Comparison of ENCODE assay signal across 2 cellular contexts in the genomic region with DNA sequence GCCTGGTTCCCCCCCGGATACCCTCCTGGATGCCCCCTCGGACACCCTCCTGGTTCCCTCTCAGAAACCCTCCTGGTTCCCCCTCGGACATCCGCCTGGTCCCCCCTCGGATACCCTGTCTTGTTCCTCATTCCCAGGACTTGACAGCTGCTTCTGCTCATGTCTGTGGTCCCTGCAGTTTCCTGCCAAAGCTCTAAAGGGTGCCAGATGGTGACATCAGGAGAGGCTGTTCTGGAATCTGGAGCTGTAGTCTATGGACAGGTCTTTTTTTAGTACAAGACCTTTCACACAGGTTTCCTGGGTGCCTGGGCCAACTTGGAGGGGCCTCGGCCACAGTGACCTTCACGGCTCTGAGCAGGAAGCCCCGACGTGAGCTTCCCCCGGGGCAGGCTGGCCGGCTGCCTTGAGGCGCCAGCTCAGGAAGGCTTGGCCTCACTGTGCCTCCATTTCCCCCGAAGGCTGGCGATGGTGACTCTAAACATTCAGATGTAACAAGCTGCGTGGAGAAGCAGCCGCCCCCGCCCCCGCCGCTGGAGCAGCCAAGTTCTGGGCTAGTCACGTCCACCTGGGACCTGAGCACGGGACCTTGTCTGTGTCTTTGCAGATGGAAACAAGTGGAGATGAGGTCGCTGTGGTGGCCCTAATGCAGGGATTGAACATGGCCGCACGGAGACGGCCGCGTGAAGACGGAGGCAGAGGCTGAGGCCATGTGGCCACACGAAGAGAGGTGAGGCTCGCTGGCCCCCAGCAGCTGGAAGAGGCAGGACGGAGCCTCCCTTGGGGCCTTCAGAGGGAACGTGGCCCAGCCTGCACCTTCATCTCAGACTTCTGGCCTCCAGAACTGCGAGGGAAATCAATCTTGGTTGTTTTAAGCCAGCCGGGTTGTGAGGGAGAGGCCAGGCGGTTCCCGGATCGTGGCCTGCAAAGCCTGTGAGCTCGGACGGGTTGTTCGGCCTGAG.
TF ChIP-seq lines count a peak whose summit lies in the region.

No MANE protein-coding gene starts in this region.

TF ChIP-seq in IMR-90, 13 proteins besides CTCF, POLR2A, EP300 and RAD21:
- TF ChIP-seq MAFK (IDR thresholded peaks at IDR 0.05; ENCODE audit: low read depth, low read length), result no peak
- TF ChIP-seq, protein P1, sequence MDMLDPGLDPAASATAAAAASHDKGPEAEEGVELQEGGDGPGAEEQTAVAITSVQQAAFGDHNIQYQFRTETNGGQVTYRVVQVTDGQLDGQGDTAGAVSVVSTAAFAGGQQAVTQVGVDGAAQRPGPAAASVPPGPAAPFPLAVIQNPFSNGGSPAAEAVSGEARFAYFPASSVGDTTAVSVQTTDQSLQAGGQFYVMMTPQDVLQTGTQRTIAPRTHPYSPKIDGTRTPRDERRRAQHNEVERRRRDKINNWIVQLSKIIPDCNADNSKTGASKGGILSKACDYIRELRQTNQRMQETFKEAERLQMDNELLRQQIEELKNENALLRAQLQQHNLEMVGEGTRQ (IDR thresholded peaks at IDR 0.05; ENCODE audit: low read depth, low read length), result no peak
- no peak for TF ChIP-seq CEBPB (IDR thresholded peaks at IDR 0.05; ENCODE audit: low read depth, low read length)
- TF ChIP-seq CHD1 (IDR thresholded peaks at IDR 0.05; ENCODE audit: low read depth, low read length), result no peak
- TF ChIP-seq FOS (IDR thresholded peaks at IDR 0.05; ENCODE audit: low read depth, low read length), result no peak
- TF ChIP-seq NFE2L2 (IDR thresholded peaks at IDR 0.05; ENCODE audit: low read depth, low read length), result no peak
- no peak for TF ChIP-seq RFX5 (IDR thresholded peaks at IDR 0.05; ENCODE audit: low read depth, low read length)
- TF ChIP-seq BHLHE40 (IDR thresholded peaks at IDR 0.05; ENCODE audit: low read depth, low read length), result no peak
- no peak for TF ChIP-seq SMC3 (IDR thresholded peaks at IDR 0.05; ENCODE audit: low read depth, low read length)
- no peak for TF ChIP-seq RCOR1 (IDR thresholded peaks at IDR 0.05; ENCODE audit: insufficient replicate concordance, low read length)
- TF ChIP-seq MXI1 (IDR thresholded peaks at IDR 0.05; ENCODE audit: borderline replicate concordance, low read depth, low read length), result no peak
- no peak for TF ChIP-seq MAZ (IDR thresholded peaks at IDR 0.05; ENCODE audit: borderline replicate concordance, low read depth, low read length)
- TF ChIP-seq, protein P2, sequence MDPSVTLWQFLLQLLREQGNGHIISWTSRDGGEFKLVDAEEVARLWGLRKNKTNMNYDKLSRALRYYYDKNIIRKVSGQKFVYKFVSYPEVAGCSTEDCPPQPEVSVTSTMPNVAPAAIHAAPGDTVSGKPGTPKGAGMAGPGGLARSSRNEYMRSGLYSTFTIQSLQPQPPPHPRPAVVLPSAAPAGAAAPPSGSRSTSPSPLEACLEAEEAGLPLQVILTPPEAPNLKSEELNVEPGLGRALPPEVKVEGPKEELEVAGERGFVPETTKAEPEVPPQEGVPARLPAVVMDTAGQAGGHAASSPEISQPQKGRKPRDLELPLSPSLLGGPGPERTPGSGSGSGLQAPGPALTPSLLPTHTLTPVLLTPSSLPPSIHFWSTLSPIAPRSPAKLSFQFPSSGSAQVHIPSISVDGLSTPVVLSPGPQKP (IDR thresholded peaks at IDR 0.05; ENCODE audit: borderline replicate concordance, low read depth, low read length), result no peak

TF ChIP-seq in HEK293T, 16 proteins besides CTCF, POLR2A, EP300 and RAD21:
- no peak for TF ChIP-seq ELF4 (IDR thresholded peaks at IDR 0.05)
- no peak for TF ChIP-seq LEF1 (IDR thresholded peaks at IDR 0.05; ENCODE audit: borderline replicate concordance)
- TF ChIP-seq ZNF384 (IDR thresholded peaks at IDR 0.05), result no peak
- no peak for TF ChIP-seq BHLHE40 (IDR thresholded peaks at IDR 0.05; ENCODE audit: borderline replicate concordance)
- no peak for TF ChIP-seq NFRKB (IDR thresholded peaks at IDR 0.05)
- TF ChIP-seq FOXM1 (IDR thresholded peaks at IDR 0.05; ENCODE audit: borderline replicate concordance), result no peak
- no peak for TF ChIP-seq SUZ12 (IDR thresholded peaks at IDR 0.05)
- TF ChIP-seq HDGF (IDR thresholded peaks at IDR 0.05; ENCODE audit: borderline replicate concordance), result no peak
- TF ChIP-seq TARDBP (IDR thresholded peaks at IDR 0.05), result no peak
- TF ChIP-seq, protein P3, sequence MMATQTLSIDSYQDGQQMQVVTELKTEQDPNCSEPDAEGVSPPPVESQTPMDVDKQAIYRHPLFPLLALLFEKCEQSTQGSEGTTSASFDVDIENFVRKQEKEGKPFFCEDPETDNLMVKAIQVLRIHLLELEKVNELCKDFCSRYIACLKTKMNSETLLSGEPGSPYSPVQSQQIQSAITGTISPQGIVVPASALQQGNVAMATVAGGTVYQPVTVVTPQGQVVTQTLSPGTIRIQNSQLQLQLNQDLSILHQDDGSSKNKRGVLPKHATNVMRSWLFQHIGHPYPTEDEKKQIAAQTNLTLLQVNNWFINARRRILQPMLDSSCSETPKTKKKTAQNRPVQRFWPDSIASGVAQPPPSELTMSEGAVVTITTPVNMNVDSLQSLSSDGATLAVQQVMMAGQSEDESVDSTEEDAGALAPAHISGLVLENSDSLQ (IDR thresholded peaks at IDR 0.05), result no peak
- no peak for TF ChIP-seq L3MBTL2 (conservative IDR thresholded peaks at IDR 0.05)
- TF ChIP-seq FOXK2 (IDR thresholded peaks at IDR 0.05), result no peak
- no peak for TF ChIP-seq FOXA1 (IDR thresholded peaks at IDR 0.05)
- no peak for TF ChIP-seq ARNT (IDR thresholded peaks at IDR 0.05)
